In the genomic region with DNA sequence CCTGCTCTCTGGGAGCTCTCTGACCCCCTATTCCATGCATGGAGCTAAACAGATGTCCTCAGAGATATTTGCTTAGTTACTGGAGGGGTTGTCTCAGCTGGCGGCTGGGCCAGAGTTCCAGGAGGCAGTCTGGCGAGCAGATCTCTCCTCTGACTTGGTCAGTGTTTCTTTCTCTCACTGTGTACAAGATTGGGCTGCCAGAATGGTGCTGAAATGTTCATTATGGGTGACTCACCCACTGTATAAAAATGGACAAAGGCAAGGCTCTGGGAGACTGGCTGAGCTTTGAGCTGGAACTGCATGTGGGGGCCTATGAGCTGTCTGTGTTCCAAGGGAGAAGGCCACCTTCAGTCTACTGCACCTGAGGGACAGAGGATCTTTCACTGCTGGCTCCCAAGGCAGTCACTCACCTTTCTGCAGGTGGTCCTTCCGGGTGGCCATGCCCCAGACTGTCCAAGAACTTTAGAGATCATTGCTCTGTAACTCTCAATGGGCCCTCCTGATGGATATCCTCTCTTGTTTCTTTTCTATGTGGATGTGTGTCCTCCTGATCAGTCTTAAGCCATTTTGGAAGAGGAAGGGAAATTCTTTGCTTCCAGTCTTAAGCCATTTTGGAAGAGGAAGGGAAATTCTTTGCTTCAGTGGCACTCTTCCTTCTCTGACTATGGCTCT, we compare ENCODE assay signal across 1 cellular context.
TF ChIP-seq lines count a peak whose summit lies in the region.

No MANE protein-coding gene starts in this region.

TF ChIP-seq in K562, 482 proteins besides CTCF, POLR2A, EP300 and RAD21 (continued from another document and continues in another):
- TF ChIP-seq PRMT5 (CRISPR knock-in tag; IDR thresholded peaks at IDR 0.05) (no peak), EWSR1 (IDR thresholded peaks at IDR 0.05; ENCODE audit: borderline replicate concordance, low read depth, partially characterized antibody) (no peak), TCF7L2 (IDR thresholded peaks at IDR 0.05; ENCODE audit: low read depth, low read length) (no peak), CTBP1 (IDR thresholded peaks at IDR 0.05; ENCODE audit: borderline replicate concordance) (no peak), HEY1 (CRISPR knock-in tag; IDR thresholded peaks at IDR 0.05; ENCODE audit: borderline replicate concordance) (no peak), EZH2 (IDR thresholded peaks at IDR 0.05; ENCODE audit: borderline replicate concordance, low read depth, low read length) (no peak), POLR2H (tag; IDR thresholded peaks at IDR 0.05; ENCODE audit: low read depth) (no peak; the same call in 1 of the 2 replicates), TBL1XR1 (IDR thresholded peaks at IDR 0.05; ENCODE audit: low read length in 2 of 2) (no peak), TEAD2 (tag; IDR thresholded peaks at IDR 0.05) (no peak), ZNF507 (tag; conservative IDR thresholded peaks at IDR 0.05) (no peak), ZNF764 (CRISPR knock-in tag; IDR thresholded peaks at IDR 0.05; ENCODE audit: low read depth) (no peak), GTF2E2 (tag; IDR thresholded peaks at IDR 0.05) (peak; percentile 18; the same call in 1 of the 2 replicates), PCBP2 (IDR thresholded peaks at IDR 0.05; ENCODE audit: low read depth, low read length, poor library complexity, severe bottlenecking) (no peak), ZNF232 (CRISPR knock-in tag; IDR thresholded peaks at IDR 0.05) (no peak), FUS (optimal IDR thresholded peaks at IDR 0.05; ENCODE audit: low read depth, low read length) (no peak), ZNF174 (CRISPR knock-in tag; IDR thresholded peaks at IDR 0.05) (no peak), ZNF431 (CRISPR knock-in tag; IDR thresholded peaks at IDR 0.05) (no peak), MYC (IDR thresholded peaks at IDR 0.05; ENCODE audit: low read depth, low read length) (no peak), MYC (CRISPR knock-in tag; IDR thresholded peaks at IDR 0.05; ENCODE audit: borderline replicate concordance, low read depth) (peak; percentile 8; the same call in 1 of the 2 replicates), SPI1 (IDR thresholded peaks at IDR 0.05; ENCODE audit: borderline replicate concordance, low read depth, low read length) (no peak), MEF2D (tag; conservative IDR thresholded peaks at IDR 0.05; ENCODE audit: low read depth) (0 out of 2 replicates have a peak, but pooled peaks have one; percentile 60), OTX1 (CRISPR knock-in tag; IDR thresholded peaks at IDR 0.05) (no peak), GABPA (tag; conservative IDR thresholded peaks at IDR 0.05; ENCODE audit: low read depth) (no peak), ARID1B (IDR thresholded peaks at IDR 0.05) (peak; percentile 10; the same call in 1 of the 2 replicates), SAFB2 (IDR thresholded peaks at IDR 0.05; ENCODE audit: borderline replicate concordance, low read depth, low read length, severe bottlenecking) (no peak), U2AF2 (optimal IDR thresholded peaks at IDR 0.05; ENCODE audit: low read depth, low read length) (no peak), SIRT6 (IDR thresholded peaks at IDR 0.05; ENCODE audit: low read depth, low read length) (no peak), HCFC1 (IDR thresholded peaks at IDR 0.05; ENCODE audit: low read depth, low read length) (no peak), RFX1 (IDR thresholded peaks at IDR 0.05) (peak; percentile 16; the same call in 1 of the 2 replicates), JUND (IDR thresholded peaks at IDR 0.05; ENCODE audit: borderline replicate concordance, low read depth, low read length) (peak; percentile 35; the same call in 1 of the 2 replicates), JUND (tag; IDR thresholded peaks at IDR 0.05; ENCODE audit: borderline replicate concordance, low read depth, low read length) (peak; percentile 51; the same call in 1 of the 3 replicates), ZNF644 (tag; IDR thresholded peaks at IDR 0.05; ENCODE audit: low read depth) (peak; percentile 64; the same call in 1 of the 2 replicates), ZNF589 (CRISPR knock-in tag; IDR thresholded peaks at IDR 0.05; ENCODE audit: low read depth) (peak; percentile 73; the same call in 1 of the 2 replicates), CHD4 (IDR thresholded peaks at IDR 0.05; ENCODE audit: insufficient read depth, insufficient replicate concordance, low read depth, low read length, poor library complexity, severe bottlenecking) (no peak), FOSL1 (tag; conservative IDR thresholded peaks at IDR 0.05) (peak; percentile 52; the same call in 1 of the 2 replicates), SIN3A (IDR thresholded peaks at IDR 0.05; ENCODE audit: borderline replicate concordance in 2 of 2, control insufficient read depth in 1 of 2, low read depth in 2 of 2, low read length in 2 of 2) (no peak)
- TF ChIP-seq, protein P1, sequence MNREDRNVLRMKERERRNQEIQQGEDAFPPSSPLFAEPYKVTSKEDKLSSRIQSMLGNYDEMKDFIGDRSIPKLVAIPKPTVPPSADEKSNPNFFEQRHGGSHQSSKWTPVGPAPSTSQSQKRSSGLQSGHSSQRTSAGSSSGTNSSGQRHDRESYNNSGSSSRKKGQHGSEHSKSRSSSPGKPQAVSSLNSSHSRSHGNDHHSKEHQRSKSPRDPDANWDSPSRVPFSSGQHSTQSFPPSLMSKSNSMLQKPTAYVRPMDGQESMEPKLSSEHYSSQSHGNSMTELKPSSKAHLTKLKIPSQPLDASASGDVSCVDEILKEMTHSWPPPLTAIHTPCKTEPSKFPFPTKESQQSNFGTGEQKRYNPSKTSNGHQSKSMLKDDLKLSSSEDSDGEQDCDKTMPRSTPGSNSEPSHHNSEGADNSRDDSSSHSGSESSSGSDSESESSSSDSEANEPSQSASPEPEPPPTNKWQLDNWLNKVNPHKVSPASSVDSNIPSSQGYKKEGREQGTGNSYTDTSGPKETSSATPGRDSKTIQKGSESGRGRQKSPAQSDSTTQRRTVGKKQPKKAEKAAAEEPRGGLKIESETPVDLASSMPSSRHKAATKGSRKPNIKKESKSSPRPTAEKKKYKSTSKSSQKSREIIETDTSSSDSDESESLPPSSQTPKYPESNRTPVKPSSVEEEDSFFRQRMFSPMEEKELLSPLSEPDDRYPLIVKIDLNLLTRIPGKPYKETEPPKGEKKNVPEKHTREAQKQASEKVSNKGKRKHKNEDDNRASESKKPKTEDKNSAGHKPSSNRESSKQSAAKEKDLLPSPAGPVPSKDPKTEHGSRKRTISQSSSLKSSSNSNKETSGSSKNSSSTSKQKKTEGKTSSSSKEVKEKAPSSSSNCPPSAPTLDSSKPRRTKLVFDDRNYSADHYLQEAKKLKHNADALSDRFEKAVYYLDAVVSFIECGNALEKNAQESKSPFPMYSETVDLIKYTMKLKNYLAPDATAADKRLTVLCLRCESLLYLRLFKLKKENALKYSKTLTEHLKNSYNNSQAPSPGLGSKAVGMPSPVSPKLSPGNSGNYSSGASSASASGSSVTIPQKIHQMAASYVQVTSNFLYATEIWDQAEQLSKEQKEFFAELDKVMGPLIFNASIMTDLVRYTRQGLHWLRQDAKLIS (CRISPR knock-in tag; IDR thresholded peaks at IDR 0.05) = peak; percentile 33; the same call in 1 of the 2 replicates
- TF ChIP-seq, protein P2, sequence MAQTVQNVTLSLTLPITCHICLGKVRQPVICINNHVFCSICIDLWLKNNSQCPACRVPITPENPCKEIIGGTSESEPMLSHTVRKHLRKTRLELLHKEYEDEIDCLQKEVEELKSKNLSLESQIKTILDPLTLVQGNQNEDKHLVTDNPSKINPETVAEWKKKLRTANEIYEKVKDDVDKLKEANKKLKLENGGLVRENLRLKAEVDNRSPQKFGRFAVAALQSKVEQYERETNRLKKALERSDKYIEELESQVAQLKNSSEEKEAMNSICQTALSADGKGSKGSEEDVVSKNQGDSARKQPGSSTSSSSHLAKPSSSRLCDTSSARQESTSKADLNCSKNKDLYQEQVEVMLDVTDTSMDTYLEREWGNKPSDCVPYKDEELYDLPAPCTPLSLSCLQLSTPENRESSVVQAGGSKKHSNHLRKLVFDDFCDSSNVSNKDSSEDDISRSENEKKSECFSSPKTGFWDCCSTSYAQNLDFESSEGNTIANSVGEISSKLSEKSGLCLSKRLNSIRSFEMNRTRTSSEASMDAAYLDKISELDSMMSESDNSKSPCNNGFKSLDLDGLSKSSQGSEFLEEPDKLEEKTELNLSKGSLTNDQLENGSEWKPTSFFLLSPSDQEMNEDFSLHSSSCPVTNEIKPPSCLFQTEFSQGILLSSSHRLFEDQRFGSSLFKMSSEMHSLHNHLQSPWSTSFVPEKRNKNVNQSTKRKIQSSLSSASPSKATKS (CRISPR knock-in tag; IDR thresholded peaks at IDR 0.05) = no peak
- TF ChIP-seq, protein P3, sequence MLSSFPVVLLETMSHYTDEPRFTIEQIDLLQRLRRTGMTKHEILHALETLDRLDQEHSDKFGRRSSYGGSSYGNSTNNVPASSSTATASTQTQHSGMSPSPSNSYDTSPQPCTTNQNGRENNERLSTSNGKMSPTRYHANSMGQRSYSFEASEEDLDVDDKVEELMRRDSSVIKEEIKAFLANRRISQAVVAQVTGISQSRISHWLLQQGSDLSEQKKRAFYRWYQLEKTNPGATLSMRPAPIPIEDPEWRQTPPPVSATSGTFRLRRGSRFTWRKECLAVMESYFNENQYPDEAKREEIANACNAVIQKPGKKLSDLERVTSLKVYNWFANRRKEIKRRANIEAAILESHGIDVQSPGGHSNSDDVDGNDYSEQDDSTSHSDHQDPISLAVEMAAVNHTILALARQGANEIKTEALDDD (IDR thresholded peaks at IDR 0.05) = peak; percentile 42; the same call in 1 of the 2 replicates
- TF ChIP-seq, protein P4, sequence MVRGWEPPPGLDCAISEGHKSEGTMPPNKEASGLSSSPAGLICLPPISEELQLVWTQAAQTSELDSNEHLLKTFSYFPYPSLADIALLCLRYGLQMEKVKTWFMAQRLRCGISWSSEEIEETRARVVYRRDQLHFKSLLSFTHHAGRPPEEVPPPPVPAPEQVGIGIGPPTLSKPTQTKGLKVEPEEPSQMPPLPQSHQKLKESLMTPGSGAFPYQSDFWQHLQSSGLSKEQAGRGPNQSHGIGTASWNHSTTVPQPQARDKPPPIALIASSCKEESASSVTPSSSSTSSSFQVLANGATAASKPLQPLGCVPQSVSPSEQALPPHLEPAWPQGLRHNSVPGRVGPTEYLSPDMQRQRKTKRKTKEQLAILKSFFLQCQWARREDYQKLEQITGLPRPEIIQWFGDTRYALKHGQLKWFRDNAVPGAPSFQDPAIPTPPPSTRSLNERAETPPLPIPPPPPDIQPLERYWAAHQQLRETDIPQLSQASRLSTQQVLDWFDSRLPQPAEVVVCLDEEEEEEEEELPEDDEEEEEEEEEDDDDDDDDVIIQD (CRISPR knock-in tag; IDR thresholded peaks at IDR 0.05) = no peak
- TF ChIP-seq, protein P5, sequence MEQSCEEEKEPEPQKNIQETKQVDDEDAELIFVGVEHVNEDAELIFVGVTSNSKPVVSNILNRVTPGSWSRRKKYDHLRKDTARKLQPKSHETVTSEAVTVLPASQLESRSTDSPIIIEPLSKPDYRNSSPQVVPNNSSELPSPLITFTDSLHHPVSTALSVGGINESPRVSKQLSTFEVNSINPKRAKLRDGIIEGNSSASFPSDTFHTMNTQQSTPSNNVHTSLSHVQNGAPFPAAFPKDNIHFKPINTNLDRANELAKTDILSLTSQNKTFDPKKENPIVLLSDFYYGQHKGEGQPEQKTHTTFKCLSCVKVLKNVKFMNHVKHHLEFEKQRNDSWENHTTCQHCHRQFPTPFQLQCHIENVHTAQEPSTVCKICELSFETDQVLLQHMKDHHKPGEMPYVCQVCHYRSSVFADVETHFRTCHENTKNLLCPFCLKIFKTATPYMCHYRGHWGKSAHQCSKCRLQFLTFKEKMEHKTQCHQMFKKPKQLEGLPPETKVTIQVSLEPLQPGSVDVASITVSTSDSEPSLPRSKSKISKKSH (CRISPR knock-in tag; IDR thresholded peaks at IDR 0.05) = no peak
- TF ChIP-seq, protein P6, sequence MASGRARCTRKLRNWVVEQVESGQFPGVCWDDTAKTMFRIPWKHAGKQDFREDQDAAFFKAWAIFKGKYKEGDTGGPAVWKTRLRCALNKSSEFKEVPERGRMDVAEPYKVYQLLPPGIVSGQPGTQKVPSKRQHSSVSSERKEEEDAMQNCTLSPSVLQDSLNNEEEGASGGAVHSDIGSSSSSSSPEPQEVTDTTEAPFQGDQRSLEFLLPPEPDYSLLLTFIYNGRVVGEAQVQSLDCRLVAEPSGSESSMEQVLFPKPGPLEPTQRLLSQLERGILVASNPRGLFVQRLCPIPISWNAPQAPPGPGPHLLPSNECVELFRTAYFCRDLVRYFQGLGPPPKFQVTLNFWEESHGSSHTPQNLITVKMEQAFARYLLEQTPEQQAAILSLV (tag; IDR thresholded peaks at IDR 0.05) = no peak
- TF ChIP-seq, protein P7, sequence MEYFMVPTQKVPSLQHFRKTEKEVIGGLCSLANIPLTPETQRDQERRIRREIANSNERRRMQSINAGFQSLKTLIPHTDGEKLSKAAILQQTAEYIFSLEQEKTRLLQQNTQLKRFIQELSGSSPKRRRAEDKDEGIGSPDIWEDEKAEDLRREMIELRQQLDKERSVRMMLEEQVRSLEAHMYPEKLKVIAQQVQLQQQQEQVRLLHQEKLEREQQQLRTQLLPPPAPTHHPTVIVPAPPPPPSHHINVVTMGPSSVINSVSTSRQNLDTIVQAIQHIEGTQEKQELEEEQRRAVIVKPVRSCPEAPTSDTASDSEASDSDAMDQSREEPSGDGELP (CRISPR knock-in tag; IDR thresholded peaks at IDR 0.05; ENCODE audit: borderline replicate concordance) = peak; percentile 78
- TF ChIP-seq, protein P8, sequence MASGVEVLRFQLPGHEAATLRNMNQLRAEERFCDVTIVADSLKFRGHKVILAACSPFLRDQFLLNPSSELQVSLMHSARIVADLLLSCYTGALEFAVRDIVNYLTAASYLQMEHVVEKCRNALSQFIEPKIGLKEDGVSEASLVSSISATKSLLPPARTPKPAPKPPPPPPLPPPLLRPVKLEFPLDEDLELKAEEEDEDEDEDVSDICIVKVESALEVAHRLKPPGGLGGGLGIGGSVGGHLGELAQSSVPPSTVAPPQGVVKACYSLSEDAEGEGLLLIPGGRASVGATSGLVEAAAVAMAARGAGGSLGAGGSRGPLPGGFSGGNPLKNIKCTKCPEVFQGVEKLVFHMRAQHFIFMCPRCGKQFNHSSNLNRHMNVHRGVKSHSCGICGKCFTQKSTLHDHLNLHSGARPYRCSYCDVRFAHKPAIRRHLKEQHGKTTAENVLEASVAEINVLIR (CRISPR knock-in tag; IDR thresholded peaks at IDR 0.05) = no peak
- TF ChIP-seq, protein P9, sequence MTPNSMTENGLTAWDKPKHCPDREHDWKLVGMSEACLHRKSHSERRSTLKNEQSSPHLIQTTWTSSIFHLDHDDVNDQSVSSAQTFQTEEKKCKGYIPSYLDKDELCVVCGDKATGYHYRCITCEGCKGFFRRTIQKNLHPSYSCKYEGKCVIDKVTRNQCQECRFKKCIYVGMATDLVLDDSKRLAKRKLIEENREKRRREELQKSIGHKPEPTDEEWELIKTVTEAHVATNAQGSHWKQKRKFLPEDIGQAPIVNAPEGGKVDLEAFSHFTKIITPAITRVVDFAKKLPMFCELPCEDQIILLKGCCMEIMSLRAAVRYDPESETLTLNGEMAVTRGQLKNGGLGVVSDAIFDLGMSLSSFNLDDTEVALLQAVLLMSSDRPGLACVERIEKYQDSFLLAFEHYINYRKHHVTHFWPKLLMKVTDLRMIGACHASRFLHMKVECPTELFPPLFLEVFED (CRISPR knock-in tag; conservative IDR thresholded peaks at IDR 0.05) = no peak
- TF ChIP-seq, protein P10, sequence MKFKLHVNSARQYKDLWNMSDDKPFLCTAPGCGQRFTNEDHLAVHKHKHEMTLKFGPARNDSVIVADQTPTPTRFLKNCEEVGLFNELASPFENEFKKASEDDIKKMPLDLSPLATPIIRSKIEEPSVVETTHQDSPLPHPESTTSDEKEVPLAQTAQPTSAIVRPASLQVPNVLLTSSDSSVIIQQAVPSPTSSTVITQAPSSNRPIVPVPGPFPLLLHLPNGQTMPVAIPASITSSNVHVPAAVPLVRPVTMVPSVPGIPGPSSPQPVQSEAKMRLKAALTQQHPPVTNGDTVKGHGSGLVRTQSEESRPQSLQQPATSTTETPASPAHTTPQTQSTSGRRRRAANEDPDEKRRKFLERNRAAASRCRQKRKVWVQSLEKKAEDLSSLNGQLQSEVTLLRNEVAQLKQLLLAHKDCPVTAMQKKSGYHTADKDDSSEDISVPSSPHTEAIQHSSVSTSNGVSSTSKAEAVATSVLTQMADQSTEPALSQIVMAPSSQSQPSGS (CRISPR knock-in tag; IDR thresholded peaks at IDR 0.05) = no peak
